In genomic region chr17:39700148-39700987, GRCh38 we compare ENCODE assay signal across 8 cellular contexts. TPM values are rescaled to one million over a fixed set of nuclear protein-coding genes. Genes with fewer than 3 reads are reported as not detected.
DNase-seq lines count a peak whose midpoint lies in the region; ATAC-seq and TF ChIP-seq lines count a peak whose summit lies in the region.
"Had no signal": no experiment of that assay in that cellular context is flagged by ENCODE, and none has a peak within 500 bp of the region (broad histone marks: within the 10 kb centered on the region; RNA-seq: fewer than 3 reads in every experiment).

No MANE protein-coding gene starts in this region.

- in situ Hi-C loops in IMR-90 (cut with MboI; ENCODE audit: low sequenced_read_pairs) (no loop called here), transverse colon (cut with MboI; ENCODE audit: low pct_ligation_motif_present in 1 of 4, low pct_unique_long_range_greater_than_20kb in 1 of 4, low sequenced_read_pairs in 3 of 4) (no loop called here)

- no peak overlapping the region for H2BK15ac ChIP-seq in IMR-90 (ENCODE audit: low read depth, low read length)

- H2AK5ac ChIP-seq in IMR-90 (ENCODE audit: low read depth, low read length), result peak overlapping the region; percentile 62

- peak overlapping the region; percentile 89 for H2AFZ ChIP-seq in IMR-90 (replicated peaks; ENCODE audit: low read length, poor library complexity)

- H2BK20ac ChIP-seq in IMR-90 (ENCODE audit: low read depth, low read length), result no peak overlapping the region

- peak overlapping the region; percentile 83 for H3K4ac ChIP-seq in IMR-90 (ENCODE audit: low read depth, low read length)

- H3K27me3 ChIP-seq in IMR-90 (ENCODE audit: control insufficient read depth, insufficient read depth, low read length) (no peaks in the 10 kb centered on the region), transverse colon (peaks cover 4% of the 10 kb centered on the region)

- TF ChIP-seq EP300 in transverse colon (IDR thresholded peaks at IDR 0.05; ENCODE audit: low read depth), result no peak

- TF ChIP-seq CTCF in IMR-90 (conservative IDR thresholded peaks at IDR 0.05; ENCODE audit: low read depth, low read length) (no peak), transverse colon (IDR thresholded peaks at IDR 0.05) (no peak)

- H3K14ac ChIP-seq in IMR-90 (replicated peaks; ENCODE audit: low read depth, low read length), result peak overlapping the region; percentile 68

- BruUV-seq in IMR-90 (replicated peaks; lab: Mats Ljungman, UMichigan), result no TSS peak

- H4K8ac ChIP-seq in IMR-90 (ENCODE audit: low read depth in 2 of 2, low read length in 2 of 2), result peak overlapping the region; percentile 21 to 55; a peak in 1 of 4 replicates

- 0 out of 2 replicates have a peak overlapping the region, but pooled peaks have one; percentile 38 for H4K5ac ChIP-seq in IMR-90 (ENCODE audit: low read depth, low read length)

- H3K4me2 ChIP-seq in IMR-90 (ENCODE audit: low read depth, low read length), result peak overlapping the region; percentile 99

- peak; percentile 7 for DNase-seq in IMR-90
- DNase-seq in epidermal melanocyte (ENCODE audit: insufficient read length, low spot score), result peak; percentile 49
- peak; percentile 10 for DNase-seq in medulla oblongata (ENCODE audit: extremely low spot score)
- no peak for DNase-seq in transverse colon
- DNase-seq in central memory CD4-positive, alpha-beta T cell, result no peak
- DNase-seq in DMS 273 treated with DMSO at 0.1 percent for 48 hours (lab: John Stamatoyannopoulos, UW), result no peak
- no peak for DNase-seq in mucosa of gallbladder (ENCODE audit: low spot score)
- DNase-seq: hippocampal formation had no signal

- dilution Hi-C loops in IMR-90 (cut with HindIII; ENCODE audit: low sequenced_read_pairs, unreplicated experiment), result no loop called here

- no peak for TF ChIP-seq POLR2A in IMR-90 (IDR thresholded peaks at IDR 0.05; ENCODE audit: low read depth, low read length)
- TF ChIP-seq POLR2A in transverse colon (IDR thresholded peaks at IDR 0.05), result no peak

- CTCF ChIA-PET in IMR-90 (lab: Yijun Ruan, JAX), result interaction anchor here (1.3 to 1.5 kb wide), 2 partner anchors 12 to 30 kb away, joined by 5 to 7 read pairs; partner anchors contain the start of gene PGAP3

- H4K20me1 ChIP-seq in IMR-90 (ENCODE audit: insufficient read depth, low read length), result peaks cover 41% of the 10 kb centered on the region

- H3K4me3 ChIP-seq in IMR-90 (ENCODE audit: insufficient read depth, low read depth, low read length), result peak overlapping the region; percentile 90
- peak overlapping the region; percentile 67 to 85 (median 67) for H3K4me3 ChIP-seq in transverse colon

- H3K9me1 ChIP-seq in IMR-90 (ENCODE audit: insufficient read depth, low read length), result peaks cover 23% of the 10 kb centered on the region

- intact Hi-C loops in IMR-90 (cut with micrococcal nuclease) (no loop called here), transverse colon (cut with DNase I; ENCODE audit: low total_unique reads) (no loop called here)

- no peak for TF ChIP-seq RAD21 in IMR-90 (IDR thresholded peaks at IDR 0.05; ENCODE audit: low read length)

- H3K9me3 ChIP-seq in IMR-90 (ENCODE audit: control insufficient read depth, insufficient read depth, low read length) (no peaks in the 10 kb centered on the region), transverse colon (no peaks in the 10 kb centered on the region)

- H3K9ac ChIP-seq in IMR-90 (ENCODE audit: low read depth, low read length), result peak overlapping the region; percentile 87

- peak overlapping the region; percentile 46; the same call in 1 of the 2 replicates for H3K27ac ChIP-seq in IMR-90 (ENCODE audit: insufficient read depth, low read length)
- peak overlapping the region; percentile 90 to 95 (median 92) for H3K27ac ChIP-seq in transverse colon

- H3K18ac ChIP-seq in IMR-90 (ENCODE audit: low read depth, low read length), result no peak overlapping the region

- no peak overlapping the region for H2BK5ac ChIP-seq in IMR-90 (ENCODE audit: low read depth, low read length, poor library complexity, severe bottlenecking)

- WGBS in IMR-90 (ENCODE audit: extremely low coverage in 2 of 2, insufficient read length in 1 of 2), 2 experiments, result 2% methylated on average over 17 of the region's 57 CpGs; no CpG with 5 or more reads in 1 of the 2 experiments
- 9% methylated on average over 24 of the region's 57 CpGs; no CpG with 5 or more reads in 1 of the 2 donors for WGBS in transverse colon (ENCODE audit: low coverage in 1 of 2), 2 donors

- H3K4me1 ChIP-seq in IMR-90 (ENCODE audit: control insufficient read depth, insufficient read depth, low read length) (peaks cover 21% of the 10 kb centered on the region), transverse colon (peaks cover 34 to 49% (median 42%) of the 10 kb centered on the region in 4 donors)

- POLR2A ChIA-PET in IMR-90 (lab: Charles Lee; ENCODE audit: unreplicated experiment), result interaction anchor here (0.6 kb wide), 2 partner anchors 12 to 77 kb away, joined by 4 to 6 read pairs; partner anchors contain the start of gene PGAP3

- peak overlapping the region; percentile 19; the same call in 1 of the 2 replicates for H3K56ac ChIP-seq in IMR-90 (ENCODE audit: extremely low read depth, insufficient read depth, low read length)

- H4K91ac ChIP-seq in IMR-90 (ENCODE audit: insufficient read depth, low read depth, low read length), result peak overlapping the region; percentile 46

- H3K79me1 ChIP-seq in IMR-90 (ENCODE audit: low read depth in 1 of 2, low read length in 2 of 2), result peaks cover 0 to 55% of the 10 kb centered on the region in 2 experiments; a peak in 3 of 4 replicates

- peak; percentile 64 for ATAC-seq in IMR-90 (ENCODE audit: low read depth)

- H3K23ac ChIP-seq in IMR-90 (ENCODE audit: low read depth, low read length), result peak overlapping the region; percentile 33

- H3K36me3 ChIP-seq in IMR-90 (ENCODE audit: control insufficient read depth, insufficient read depth, low read length) (no peaks in the 10 kb centered on the region), transverse colon (no peaks in the 10 kb centered on the region)

- H2BK120ac ChIP-seq in IMR-90 (ENCODE audit: low read depth, low read length), result no peak overlapping the region; the same call in 1 of the 2 replicates

- peak overlapping the region; percentile 94 for H2AK9ac ChIP-seq in IMR-90 (replicated peaks; ENCODE audit: low read depth, low read length, poor library complexity)

TF ChIP-seq in IMR-90, 13 proteins besides CTCF, POLR2A, EP300 and RAD21 (continues in another document):
- TF ChIP-seq MAFK (IDR thresholded peaks at IDR 0.05; ENCODE audit: low read depth, low read length) (no peak), BHLHE40 (IDR thresholded peaks at IDR 0.05; ENCODE audit: low read depth, low read length) (no peak), USF2 (IDR thresholded peaks at IDR 0.05; ENCODE audit: low read depth, low read length) (no peak), MAZ (IDR thresholded peaks at IDR 0.05; ENCODE audit: borderline replicate concordance, low read depth, low read length) (no peak), FOS (IDR thresholded peaks at IDR 0.05; ENCODE audit: low read depth, low read length) (no peak), ELK1 (IDR thresholded peaks at IDR 0.05; ENCODE audit: borderline replicate concordance, low read depth, low read length) (no peak)

RNA-seq across cellular contexts. Expression of gene ERBB2, which starts 0.5 kb away (rescaled TPM):
- 26.1 and 28.7 TPM in 2 replicates for total RNA-seq in IMR-90 (2012; rRNA removed)
- polyA plus RNA-seq in IMR-90 (2012; rRNA removed), result 33.3 and 34.6 TPM in 2 replicates
- 26.4 and 33.2 TPM in 2 replicates for polyA plus RNA-seq in IMR-90 (2012; cell fraction: cytosol; rRNA removed)
- 34.2 and 69.9 TPM in 2 replicates for polyA plus RNA-seq in IMR-90 (2012; cell fraction: nucleus; rRNA removed; ENCODE audit: low replicate concordance)
- total RNA-seq in transverse colon, result 100 to 1,000 TPM; 175 to 439 (median 234) TPM
- 202 TPM for total RNA-seq in mucosa of gallbladder

RNA-seq across cellular contexts. Expression of gene PGAP3, which starts 12.5 kb away (rescaled TPM):
- 3.6 and 4.3 TPM in 2 replicates for total RNA-seq in IMR-90 (2012; rRNA removed)
- 9.8 and 10.4 TPM in 2 replicates for polyA plus RNA-seq in IMR-90 (2012; rRNA removed)
- 7.2 and 13.5 TPM in 2 replicates for polyA plus RNA-seq in IMR-90 (2012; cell fraction: cytosol; rRNA removed)
- polyA plus RNA-seq in IMR-90 (2012; cell fraction: nucleus; rRNA removed; ENCODE audit: low replicate concordance), result 40.4 and 52.8 TPM in 2 replicates
- total RNA-seq in transverse colon, result 10 to 100 TPM; 19.9 to 82.6 (median 46.2) TPM
- total RNA-seq in mucosa of gallbladder, result 54.2 TPM

RNA-seq across cellular contexts. Expression of gene MIEN1, which starts 30.0 kb away (rescaled TPM):
- total RNA-seq in IMR-90 (2012; rRNA removed), result 20.3 and 22.2 TPM in 2 replicates
- polyA plus RNA-seq in IMR-90 (2012; rRNA removed), result 75.6 and 82.4 TPM in 2 replicates
- polyA plus RNA-seq in IMR-90 (2012; cell fraction: cytosol; rRNA removed), result 81.7 and 149 TPM in 2 replicates
- polyA plus RNA-seq in IMR-90 (2012; cell fraction: nucleus; rRNA removed; ENCODE audit: low replicate concordance), result 24.0 and 30.9 TPM in 2 replicates
- total RNA-seq in transverse colon, result 100 to 1,000 TPM in 3 of 4 donors, 10 to 100 TPM in 1; 99.3 to 215 (median 109) TPM
- total RNA-seq in mucosa of gallbladder, result 66.1 TPM

RNA-seq across cellular contexts. Expression of gene PNMT, which starts 32.1 kb away (rescaled TPM):
- total RNA-seq in IMR-90 (2012; rRNA removed) (not detected in 2 replicates), transverse colon (10 to 100 TPM in 1 of 4 donors, 1 to 10 TPM in 2, under 1 TPM in 1; 0.80 to 48.3 (median 1.3) TPM), mucosa of gallbladder (1.8 TPM)
- polyA plus RNA-seq in IMR-90 (2012; rRNA removed), result not detected in 2 replicates
- polyA plus RNA-seq in IMR-90 (2012; cell fraction: cytosol; rRNA removed), result 0.08 TPM in 1 of 2 replicates, not detected in the other
- polyA plus RNA-seq in IMR-90 (2012; cell fraction: nucleus; rRNA removed; ENCODE audit: low replicate concordance), result not detected in 2 replicates

RNA-seq across cellular contexts. Expression of gene TCAP, which starts 35.2 kb away (rescaled TPM):
- total RNA-seq in IMR-90 (2012; rRNA removed) (under 0.01 TPM in 2 replicates), transverse colon (1 to 10 TPM in 1 of 4 donors, under 1 TPM in 1, not detected in 2; 0.64 to 1.9 TPM), mucosa of gallbladder (2.0 TPM)
- polyA plus RNA-seq in IMR-90 (2012; rRNA removed), result 0.21 and 0.26 TPM in 2 replicates
- 0.03 and 0.09 TPM in 2 replicates for polyA plus RNA-seq in IMR-90 (2012; cell fraction: cytosol; rRNA removed)
- polyA plus RNA-seq in IMR-90 (2012; cell fraction: nucleus; rRNA removed; ENCODE audit: low replicate concordance), result 1.2 and 3.2 TPM in 2 replicates

Comparison
In these comparisons a context has a peak if more than half of its experiments do, and no peak if none do; other contexts are left out.
1. DNase-seq: peak in IMR-90 (single experiment), epidermal melanocyte (single experiment) and medulla oblongata (single experiment); none in transverse colon (single experiment), central memory CD4-positive, alpha-beta T cell (single experiment), DMS 273 treated with DMSO at 0.1 percent for 48 hours (single experiment) and mucosa of gallbladder (single experiment).